In genomic region chr2:216034065-216034464, GRCh38 we compare ENCODE assay signal across 1 cellular context.
A peak's percentile ranks its signal among the peaks of the same experiment; 100 is the strongest.
TF ChIP-seq lines count a peak whose summit lies in the region.

No MANE protein-coding gene starts in this region.

TF ChIP-seq in HepG2, 621 proteins besides CTCF, POLR2A, EP300 and RAD21 (continued from another document):
- TF ChIP-seq ELK4 (CRISPR knock-in tag; IDR thresholded peaks at IDR 0.05; ENCODE audit: borderline replicate concordance) (no peak), ZNF20 (CRISPR knock-in tag; IDR thresholded peaks at IDR 0.05) (no peak), ZNF782 (CRISPR knock-in tag; IDR thresholded peaks at IDR 0.05; ENCODE audit: borderline replicate concordance) (0 out of 2 replicates have a peak, but pooled peaks have one; percentile 31), ZNF501 (CRISPR knock-in tag; IDR thresholded peaks at IDR 0.05) (peak; percentile 35; the same call in 1 of the 2 replicates), TBX2 (CRISPR knock-in tag; IDR thresholded peaks at IDR 0.05; ENCODE audit: borderline replicate concordance) (no peak), SAP130 (CRISPR knock-in tag; IDR thresholded peaks at IDR 0.05; ENCODE audit: low read depth) (0 out of 2 replicates have a peak, but pooled peaks have one; percentile 23), KAT8 (CRISPR knock-in tag; IDR thresholded peaks at IDR 0.05) (peak; percentile 26; the same call in 1 of the 2 replicates), E2F5 (CRISPR knock-in tag; conservative IDR thresholded peaks at IDR 0.05) (no peak), SKIL (CRISPR knock-in tag; IDR thresholded peaks at IDR 0.05; ENCODE audit: borderline replicate concordance) (no peak), ZFP91 (CRISPR knock-in tag; IDR thresholded peaks at IDR 0.05; ENCODE audit: borderline replicate concordance) (no peak; the same call in 1 of the 2 replicates), MAFF (IDR thresholded peaks at IDR 0.05; ENCODE audit: low read depth, low read length) (no peak), ZMAT3 (CRISPR knock-in tag; conservative IDR thresholded peaks at IDR 0.05) (no peak), KMT2B (CRISPR knock-in tag; IDR thresholded peaks at IDR 0.05) (no peak), SP4 (CRISPR knock-in tag; IDR thresholded peaks at IDR 0.05) (0 out of 2 replicates have a peak, but pooled peaks have one; percentile 31), HMGXB4 (CRISPR knock-in tag; IDR thresholded peaks at IDR 0.05; ENCODE audit: borderline replicate concordance in 1 of 2, low read depth in 1 of 2) (0 out of 4 replicates have a peak, but pooled peaks of 1 of the 2 experiments have one; percentile 22), FOXP4 (CRISPR knock-in tag; IDR thresholded peaks at IDR 0.05) (no peak), RELA (CRISPR knock-in tag; IDR thresholded peaks at IDR 0.05) (no peak), STAG1 (CRISPR knock-in tag; IDR thresholded peaks at IDR 0.05) (peak; percentile 70), ZNF232 (CRISPR knock-in tag; IDR thresholded peaks at IDR 0.05; ENCODE audit: borderline replicate concordance) (no peak), MAFK (conservative IDR thresholded peaks at IDR 0.05 in 1 of 2, IDR thresholded peaks at IDR 0.05 in 1 of 2; ENCODE audit: low read length in 2 of 2) (no peak), ZNF547 (CRISPR knock-in tag; IDR thresholded peaks at IDR 0.05) (no peak), ZNF24 (IDR thresholded peaks at IDR 0.05) (no peak), DBP (CRISPR knock-in tag; IDR thresholded peaks at IDR 0.05; ENCODE audit: not compliant biosample characterization) (no peak), SMC3 (IDR thresholded peaks at IDR 0.05; ENCODE audit: low read length) (peak; percentile 86)
